Comparison of ENCODE assay signal across 2 cellular contexts in the genomic region with DNA sequence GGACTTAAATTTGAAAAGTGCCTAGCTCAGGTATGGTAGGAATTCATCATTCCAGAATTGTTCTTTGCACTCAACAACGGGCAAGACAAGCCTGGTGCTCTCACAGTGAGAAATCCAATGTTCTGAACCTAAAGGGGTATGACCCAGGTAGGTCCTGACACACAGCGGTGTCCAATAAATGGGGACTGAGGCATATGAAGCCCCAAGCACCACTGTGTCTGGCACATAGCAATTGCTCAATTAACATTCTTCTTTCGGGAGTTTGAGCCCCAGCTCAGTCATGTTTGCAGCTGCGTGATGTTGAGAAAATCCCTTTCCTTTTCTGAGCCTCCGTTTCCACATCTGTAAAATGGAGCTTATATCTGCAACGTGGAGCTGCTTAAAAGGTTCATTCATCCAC.
A peak's percentile ranks its signal among the peaks of the same experiment; 100 is the strongest.
TF ChIP-seq lines count a peak whose summit lies in the region.

No MANE protein-coding gene starts in this region.

TF ChIP-seq in K562, 482 proteins besides CTCF, POLR2A, EP300 and RAD21:
- TF ChIP-seq RBM25 (IDR thresholded peaks at IDR 0.05; ENCODE audit: low read depth, low read length, severe bottlenecking) (peak; percentile 56), ZNF445 (CRISPR knock-in tag; IDR thresholded peaks at IDR 0.05; ENCODE audit: low read depth) (no peak)

TF ChIP-seq in H1, 55 proteins besides CTCF, POLR2A, EP300 and RAD21 (continued from another document):
- TF ChIP-seq, protein P1, sequence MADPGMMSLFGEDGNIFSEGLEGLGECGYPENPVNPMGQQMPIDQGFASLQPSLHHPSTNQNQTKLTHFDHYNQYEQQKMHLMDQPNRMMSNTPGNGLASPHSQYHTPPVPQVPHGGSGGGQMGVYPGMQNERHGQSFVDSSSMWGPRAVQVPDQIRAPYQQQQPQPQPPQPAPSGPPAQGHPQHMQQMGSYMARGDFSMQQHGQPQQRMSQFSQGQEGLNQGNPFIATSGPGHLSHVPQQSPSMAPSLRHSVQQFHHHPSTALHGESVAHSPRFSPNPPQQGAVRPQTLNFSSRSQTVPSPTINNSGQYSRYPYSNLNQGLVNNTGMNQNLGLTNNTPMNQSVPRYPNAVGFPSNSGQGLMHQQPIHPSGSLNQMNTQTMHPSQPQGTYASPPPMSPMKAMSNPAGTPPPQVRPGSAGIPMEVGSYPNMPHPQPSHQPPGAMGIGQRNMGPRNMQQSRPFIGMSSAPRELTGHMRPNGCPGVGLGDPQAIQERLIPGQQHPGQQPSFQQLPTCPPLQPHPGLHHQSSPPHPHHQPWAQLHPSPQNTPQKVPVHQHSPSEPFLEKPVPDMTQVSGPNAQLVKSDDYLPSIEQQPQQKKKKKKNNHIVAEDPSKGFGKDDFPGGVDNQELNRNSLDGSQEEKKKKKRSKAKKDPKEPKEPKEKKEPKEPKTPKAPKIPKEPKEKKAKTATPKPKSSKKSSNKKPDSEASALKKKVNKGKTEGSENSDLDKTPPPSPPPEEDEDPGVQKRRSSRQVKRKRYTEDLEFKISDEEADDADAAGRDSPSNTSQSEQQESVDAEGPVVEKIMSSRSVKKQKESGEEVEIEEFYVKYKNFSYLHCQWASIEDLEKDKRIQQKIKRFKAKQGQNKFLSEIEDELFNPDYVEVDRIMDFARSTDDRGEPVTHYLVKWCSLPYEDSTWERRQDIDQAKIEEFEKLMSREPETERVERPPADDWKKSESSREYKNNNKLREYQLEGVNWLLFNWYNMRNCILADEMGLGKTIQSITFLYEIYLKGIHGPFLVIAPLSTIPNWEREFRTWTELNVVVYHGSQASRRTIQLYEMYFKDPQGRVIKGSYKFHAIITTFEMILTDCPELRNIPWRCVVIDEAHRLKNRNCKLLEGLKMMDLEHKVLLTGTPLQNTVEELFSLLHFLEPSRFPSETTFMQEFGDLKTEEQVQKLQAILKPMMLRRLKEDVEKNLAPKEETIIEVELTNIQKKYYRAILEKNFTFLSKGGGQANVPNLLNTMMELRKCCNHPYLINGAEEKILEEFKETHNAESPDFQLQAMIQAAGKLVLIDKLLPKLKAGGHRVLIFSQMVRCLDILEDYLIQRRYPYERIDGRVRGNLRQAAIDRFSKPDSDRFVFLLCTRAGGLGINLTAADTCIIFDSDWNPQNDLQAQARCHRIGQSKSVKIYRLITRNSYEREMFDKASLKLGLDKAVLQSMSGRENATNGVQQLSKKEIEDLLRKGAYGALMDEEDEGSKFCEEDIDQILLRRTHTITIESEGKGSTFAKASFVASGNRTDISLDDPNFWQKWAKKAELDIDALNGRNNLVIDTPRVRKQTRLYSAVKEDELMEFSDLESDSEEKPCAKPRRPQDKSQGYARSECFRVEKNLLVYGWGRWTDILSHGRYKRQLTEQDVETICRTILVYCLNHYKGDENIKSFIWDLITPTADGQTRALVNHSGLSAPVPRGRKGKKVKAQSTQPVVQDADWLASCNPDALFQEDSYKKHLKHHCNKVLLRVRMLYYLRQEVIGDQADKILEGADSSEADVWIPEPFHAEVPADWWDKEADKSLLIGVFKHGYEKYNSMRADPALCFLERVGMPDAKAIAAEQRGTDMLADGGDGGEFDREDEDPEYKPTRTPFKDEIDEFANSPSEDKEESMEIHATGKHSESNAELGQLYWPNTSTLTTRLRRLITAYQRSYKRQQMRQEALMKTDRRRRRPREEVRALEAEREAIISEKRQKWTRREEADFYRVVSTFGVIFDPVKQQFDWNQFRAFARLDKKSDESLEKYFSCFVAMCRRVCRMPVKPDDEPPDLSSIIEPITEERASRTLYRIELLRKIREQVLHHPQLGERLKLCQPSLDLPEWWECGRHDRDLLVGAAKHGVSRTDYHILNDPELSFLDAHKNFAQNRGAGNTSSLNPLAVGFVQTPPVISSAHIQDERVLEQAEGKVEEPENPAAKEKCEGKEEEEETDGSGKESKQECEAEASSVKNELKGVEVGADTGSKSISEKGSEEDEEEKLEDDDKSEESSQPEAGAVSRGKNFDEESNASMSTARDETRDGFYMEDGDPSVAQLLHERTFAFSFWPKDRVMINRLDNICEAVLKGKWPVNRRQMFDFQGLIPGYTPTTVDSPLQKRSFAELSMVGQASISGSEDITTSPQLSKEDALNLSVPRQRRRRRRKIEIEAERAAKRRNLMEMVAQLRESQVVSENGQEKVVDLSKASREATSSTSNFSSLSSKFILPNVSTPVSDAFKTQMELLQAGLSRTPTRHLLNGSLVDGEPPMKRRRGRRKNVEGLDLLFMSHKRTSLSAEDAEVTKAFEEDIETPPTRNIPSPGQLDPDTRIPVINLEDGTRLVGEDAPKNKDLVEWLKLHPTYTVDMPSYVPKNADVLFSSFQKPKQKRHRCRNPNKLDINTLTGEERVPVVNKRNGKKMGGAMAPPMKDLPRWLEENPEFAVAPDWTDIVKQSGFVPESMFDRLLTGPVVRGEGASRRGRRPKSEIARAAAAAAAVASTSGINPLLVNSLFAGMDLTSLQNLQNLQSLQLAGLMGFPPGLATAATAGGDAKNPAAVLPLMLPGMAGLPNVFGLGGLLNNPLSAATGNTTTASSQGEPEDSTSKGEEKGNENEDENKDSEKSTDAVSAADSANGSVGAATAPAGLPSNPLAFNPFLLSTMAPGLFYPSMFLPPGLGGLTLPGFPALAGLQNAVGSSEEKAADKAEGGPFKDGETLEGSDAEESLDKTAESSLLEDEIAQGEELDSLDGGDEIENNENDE (IDR thresholded peaks at IDR 0.05; ENCODE audit: insufficient replicate concordance, low read length), result no peak
- TF ChIP-seq TCF12 (IDR thresholded peaks at IDR 0.05; ENCODE audit: low read depth, low read length) (no peak), EZH2 (IDR thresholded peaks at IDR 0.05; ENCODE audit: low read depth, low read length, severe bottlenecking) (no peak), SP4 (IDR thresholded peaks at IDR 0.05; ENCODE audit: low read length) (no peak), CBX5 (IDR thresholded peaks at IDR 0.05; ENCODE audit: low read depth, low read length) (no peak), PHF8 (conservative IDR thresholded peaks at IDR 0.05; ENCODE audit: low read depth, low read length) (no peak), CBX8 (IDR thresholded peaks at IDR 0.05; ENCODE audit: borderline replicate concordance, low read depth, low read length) (no peak)
